In the genomic region with DNA sequence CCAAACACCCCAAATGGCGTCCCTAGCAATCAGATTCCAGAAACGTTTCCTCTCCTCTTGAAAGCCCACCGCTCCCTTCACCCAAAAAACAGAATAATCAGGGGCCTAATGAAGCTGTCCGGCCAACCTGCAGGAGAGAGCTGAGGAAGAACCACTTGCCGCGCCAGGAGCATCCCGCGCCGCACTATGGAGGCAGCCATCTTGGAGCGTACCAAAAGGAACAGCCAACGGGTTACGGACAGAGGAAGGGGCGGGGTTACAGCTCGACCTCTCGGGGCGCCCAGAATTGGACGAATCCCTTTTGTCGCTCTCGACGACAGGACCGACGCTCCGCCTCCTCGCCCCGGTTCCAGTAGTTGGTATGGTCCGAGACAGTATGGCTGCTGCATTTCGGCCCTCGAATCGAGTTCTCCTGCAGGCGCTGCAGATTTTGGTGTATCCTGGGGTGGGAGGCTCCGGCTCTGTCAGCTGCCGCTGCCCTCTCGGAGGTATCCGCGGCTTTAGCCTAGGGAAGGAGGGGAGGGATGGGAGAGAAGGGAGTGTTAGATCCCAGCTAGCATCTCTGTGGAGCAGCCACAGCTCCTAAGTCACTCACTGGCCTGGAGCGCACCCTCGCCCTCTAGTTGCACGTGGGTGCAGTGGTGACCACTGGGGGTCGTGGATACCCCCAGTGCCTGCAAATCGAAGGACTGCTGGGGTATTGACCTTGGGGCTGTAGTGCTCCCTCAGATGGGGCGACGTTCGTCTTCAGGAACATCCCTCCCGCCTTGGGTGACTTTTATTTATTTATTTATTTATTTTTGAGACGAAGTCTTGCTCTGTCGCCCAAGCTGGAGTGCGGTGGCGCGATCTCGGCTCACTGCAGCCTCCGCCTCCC, we compare ENCODE assay signal across 8 cellular contexts. TPM values are rescaled to one million over a fixed set of nuclear protein-coding genes. Genes with fewer than 3 reads are reported as not detected.
A peak's percentile ranks its signal among the peaks of the same experiment; 100 is the strongest.
DNase-seq lines count a peak whose midpoint lies in the region; ATAC-seq and TF ChIP-seq lines count a peak whose summit lies in the region.

TSS of gene MRPS27 (minus strand) at position 219 of the 877 bp plus-strand sequence. CDS start at position 200, 19 bp downstream.
A gene with protein sequence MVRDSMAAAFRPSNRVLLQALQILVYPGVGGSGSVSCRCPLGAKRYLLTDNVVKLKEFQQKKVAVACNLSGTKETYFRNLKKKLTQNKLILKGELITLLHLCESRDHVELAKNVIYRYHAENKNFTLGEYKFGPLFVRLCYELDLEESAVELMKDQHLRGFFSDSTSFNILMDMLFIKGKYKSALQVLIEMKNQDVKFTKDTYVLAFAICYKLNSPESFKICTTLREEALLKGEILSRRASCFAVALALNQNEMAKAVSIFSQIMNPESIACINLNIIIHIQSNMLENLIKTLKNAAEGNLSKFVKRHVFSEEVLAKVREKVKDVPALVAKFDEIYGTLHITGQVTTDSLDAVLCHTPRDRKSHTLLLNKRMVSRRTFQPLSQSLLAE (plus strand): TSS at position 352 of the 877 bp plus-strand sequence. CDS start 10 bp downstream, at position 362.

- WGBS in gastroesophageal sphincter (ENCODE audit: low coverage in 1 of 2), 2 donors = 0 to 3% methylated on average over 8 of the region's 51 CpGs

- no peaks in the 10 kb centered on the region for H3K9me3 Mint-ChIP-seq in activated naive CD4-positive, alpha-beta T cell treated with anti-CD3 and anti-CD28 coated beads for 36 hours

- TF ChIP-seq CTCF in GM06990 (IDR thresholded peaks at IDR 0.05; ENCODE audit: insufficient read depth, low read length, poor library complexity, severe bottlenecking) (peak; percentile 40), HFF-Myc (IDR thresholded peaks at IDR 0.05; ENCODE audit: low read depth, low read length, missing control alignments) (no peak), gastroesophageal sphincter (IDR thresholded peaks at IDR 0.05) (peak in 1 of 4 experiments; percentile 56), neutrophil (IDR thresholded peaks at IDR 0.05) (no peak)

- peak within 1 kb of the TSS; percentile 80 for H3K4me3 Mint-ChIP-seq in activated naive CD4-positive, alpha-beta T cell treated with anti-CD3 and anti-CD28 coated beads for 36 hours

- intact Hi-C loops in activated naive CD4-positive, alpha-beta T cell treated with anti-CD3 and anti-CD28 coated beads for 36 hours (cut with micrococcal nuclease) = loop anchor here (1.0 to 5.0 kb wide), 6 partner anchors 12 to 538 kb away; no protein-coding TSS in a partner anchor

- peak within 1 kb of the TSS; percentile 91 for H3K27ac Mint-ChIP-seq in activated naive CD4-positive, alpha-beta T cell treated with anti-CD3 and anti-CD28 coated beads for 36 hours

- in situ Hi-C loops in SK-MEL-5 (cut with HindIII; ENCODE audit: low pct_unique_long_range_greater_than_20kb, low sequenced_read_pairs) = no loop called here

- TF ChIP-seq POLR2A in gastroesophageal sphincter (IDR thresholded peaks at IDR 0.05) = peak; percentile 44 to 45

- peaks cover 24% of the 10 kb centered on the region for H3K36me3 Mint-ChIP-seq in activated naive CD4-positive, alpha-beta T cell treated with anti-CD3 and anti-CD28 coated beads for 36 hours (ENCODE audit: low read depth)

- peaks cover 6% of the 10 kb centered on the region for H3K36me3 ChIP-seq in GM06990 (ENCODE audit: control insufficient read depth, insufficient read depth, low read length)
- peaks cover 0 to 37% of the 10 kb centered on the region in 2 donors for H3K36me3 ChIP-seq in gastroesophageal sphincter
- no peaks in the 10 kb centered on the region for H3K36me3 ChIP-seq in neutrophil

- H3K4me1 Mint-ChIP-seq in activated naive CD4-positive, alpha-beta T cell treated with anti-CD3 and anti-CD28 coated beads for 36 hours (ENCODE audit: low read depth) = peaks cover 44% of the 10 kb centered on the region

- CTCF ChIA-PET in activated naive CD4-positive, alpha-beta T cell treated with anti-CD3 and anti-CD28 coated beads for 36 hours (lab: Charles Lee) = interaction anchor here (0.6 to 4.1 kb wide), 3 partner anchors 12 to 688 kb away, joined by 4 to 28 read pairs (median 4); no protein-coding TSS in a partner anchor

- no peak for TF ChIP-seq EP300 in gastroesophageal sphincter (IDR thresholded peaks at IDR 0.05)

- no peaks in the 10 kb centered on the region for H3K27me3 ChIP-seq in GM06990 (replicated peaks; ENCODE audit: control insufficient read depth, insufficient read depth, low read length)
- no peaks in the 10 kb centered on the region for H3K27me3 ChIP-seq in gastroesophageal sphincter
- H3K27me3 ChIP-seq in neutrophil = no peaks in the 10 kb centered on the region

- peak; percentile 94 for DNase-seq in GM06990 (ENCODE audit: extremely low read depth, insufficient read length)
- peak; percentile 95 for DNase-seq in HFF-Myc (ENCODE audit: extremely low read depth, low read depth)
- peak; percentile 98 for DNase-seq in MV-4-11 (lab: John Stamatoyannopoulos, UW)
- peak; percentile 98 for DNase-seq in SK-MEL-5 (ENCODE audit: low read depth, low spot score)
- peak; percentile 97 for DNase-seq in activated naive CD4-positive, alpha-beta T cell treated with anti-CD3 and anti-CD28 coated beads for 36 hours
- DNase-seq in substantia nigra (lab: John Stamatoyannopoulos, UW) = peak; percentile 53 to 98 (median 92)

- peak; percentile 99 for ATAC-seq in gastroesophageal sphincter

- no peaks in the 10 kb centered on the region for H3K9me3 ChIP-seq in gastroesophageal sphincter
- H3K9me3 ChIP-seq in neutrophil = no peaks in the 10 kb centered on the region

- no peaks in the 10 kb centered on the region for H3K27me3 Mint-ChIP-seq in activated naive CD4-positive, alpha-beta T cell treated with anti-CD3 and anti-CD28 coated beads for 36 hours (ENCODE audit: low read depth)

- peak within 1 kb of the TSS; percentile 74 for H3K4me3 ChIP-seq in GM06990 (replicated peaks; ENCODE audit: low read depth, low read length)
- H3K4me3 ChIP-seq in HFF-Myc (replicated peaks; ENCODE audit: low read depth, low read length) = peak within 1 kb of the TSS; percentile 82
- peak within 1 kb of the TSS; percentile 83 to 92 for H3K4me3 ChIP-seq in gastroesophageal sphincter
- H3K4me3 ChIP-seq in neutrophil (ENCODE audit: low read depth in 1 of 2, low read length in 1 of 2) = peak within 1 kb of the TSS; percentile 80 to 92

- H3K4me1 ChIP-seq in gastroesophageal sphincter (peaks cover 0 to 37% (median 5%) of the 10 kb centered on the region in 3 donors), neutrophil (ENCODE audit: control insufficient read depth in 1 of 2, insufficient read depth in 1 of 2, low read depth in 1 of 2, low read length in 1 of 2) (peaks cover 24 to 25% of the 10 kb centered on the region in 2 experiments)

- H3K27ac ChIP-seq in gastroesophageal sphincter (peak within 1 kb of the TSS; percentile 40 to 86 (median 86)), neutrophil (peak within 1 kb of the TSS; percentile 58), substantia nigra (ENCODE audit: low read depth, low read length, poor library complexity, severe bottlenecking) (peak within 1 kb of the TSS; percentile 90)

RNA-seq across cellular contexts. Expression of gene MRPS27, which starts in this region (rescaled TPM):
- total RNA-seq in SK-MEL-5 (2014; rRNA removed; shearing (Covaris generic)) = 122 and 134 TPM in 2 replicates
- polyA plus RNA-seq in SK-MEL-5 (2015; cell fraction: cytosol; rRNA removed) = 84.6 and 103 TPM in 2 replicates
- 52.5 and 59.2 TPM in 2 replicates for polyA plus RNA-seq in SK-MEL-5 (2015; cell fraction: nucleus; rRNA removed)
- total RNA-seq in activated naive CD4-positive, alpha-beta T cell treated with anti-CD3 and anti-CD28 coated beads for 36 hours = 10 to 100 TPM; 86.0 to 95.8 TPM
- 10 to 100 TPM; 48.6 to 57.9 (median 55.1) TPM for total RNA-seq in gastroesophageal sphincter

RNA-seq across cellular contexts. Expression of the second gene that starts in this region (rescaled TPM):
- total RNA-seq in SK-MEL-5 (2014; rRNA removed; shearing (Covaris generic)) = 19.0 and 25.6 TPM in 2 replicates
- polyA plus RNA-seq in SK-MEL-5 (2015; cell fraction: cytosol; rRNA removed) = 15.0 and 15.1 TPM in 2 replicates
- polyA plus RNA-seq in SK-MEL-5 (2015; cell fraction: nucleus; rRNA removed) = 22.4 and 28.3 TPM in 2 replicates
- 10 to 100 TPM; 10.1 to 11.6 TPM for total RNA-seq in activated naive CD4-positive, alpha-beta T cell treated with anti-CD3 and anti-CD28 coated beads for 36 hours
- total RNA-seq in gastroesophageal sphincter = 1 to 10 TPM; 2.7 to 7.2 (median 5.4) TPM

Comparison
In these comparisons a context has a peak if more than half of its experiments do, and no peak if none do; other contexts are left out.
1. Peak in every context shown above with its lines: DNase-seq, ATAC-seq, H3K4me3 ChIP-seq and H3K27ac ChIP-seq.